In genomic region chr11:26105762-26106423, GRCh38 we compare ENCODE assay signal across 15 cellular contexts.
"Had no signal": no experiment of that assay in that cellular context is flagged by ENCODE, and none has a peak within 500 bp of the region (broad histone marks: within the 10 kb centered on the region; RNA-seq: fewer than 3 reads in every experiment).

No MANE protein-coding gene starts in this region.

- H3K4me3 Mint-ChIP-seq: brain; natural killer cell treated with Interleukin-12 subunit alpha and Interleukin-12 subunit beta and Interleukin-15 and Interleukin-18, amount 100 ng/mL, for 72 hours had no signal

- H3K9me3 Mint-ChIP-seq: brain had no signal

- H3K27ac Mint-ChIP-seq: activated naive CD4-positive, alpha-beta T cell treated with anti-CD3 and anti-CD28 coated beads, Interleukin-2, amount 50 U/mL, for 72 hours; brain; natural killer cell treated with Interleukin-12 subunit alpha and Interleukin-12 subunit beta and Interleukin-15 and Interleukin-18, amount 100 ng/mL, for 72 hours had no signal

- H3K36me3 Mint-ChIP-seq: activated naive CD4-positive, alpha-beta T cell treated with anti-CD3 and anti-CD28 coated beads, Interleukin-2, amount 50 U/mL, for 72 hours; brain had no signal

- ATAC-seq: activated naive CD4-positive, alpha-beta T cell treated with anti-CD3 and anti-CD28 coated beads, Interleukin-2, amount 50 U/mL, for 72 hours; heart right ventricle; left cardiac atrium; natural killer cell treated with Interleukin-12 subunit alpha and Interleukin-12 subunit beta and Interleukin-15 and Interleukin-18, amount 100 ng/mL, for 72 hours; stimulated activated naive CD8-positive, alpha-beta T cell treated with anti-CD3 and anti-CD28 coated beads, Interleukin-15, Interleukin-2, amounts not matched to agents 100 U/mL and 50 U/mL, for 24 hours; upper lobe of right lung had no signal

- H3K27me3 Mint-ChIP-seq: natural killer cell treated with Interleukin-12 subunit alpha and Interleukin-12 subunit beta and Interleukin-15 and Interleukin-18, amount 100 ng/mL, for 72 hours had no signal

- DNase-seq: activated CD4-positive, alpha-beta T cell treated with anti-CD3 and anti-CD28 coated beads for 1 hour; activated T-cell treated with anti-CD3 and anti-CD28 coated beads, Interleukin-2, amount 50 U/mL, for 1 hour; aorta; heart right ventricle; islet precursor cell; left cardiac atrium; midbrain; ovary; spleen; stimulated activated CD4-positive, alpha-beta T cell treated with anti-CD3 and anti-CD28 coated beads, Interleukin-4, amount 100 ng/mL, for 24 hours; stimulated activated naive CD8-positive, alpha-beta T cell treated with anti-CD3 and anti-CD28 coated beads, Interleukin-15, Interleukin-2, amounts not matched to agents 100 U/mL and 50 U/mL, for 24 hours; upper lobe of right lung had no signal
